8 cellular contexts compared by ENCODE assay signal in the genomic region with DNA sequence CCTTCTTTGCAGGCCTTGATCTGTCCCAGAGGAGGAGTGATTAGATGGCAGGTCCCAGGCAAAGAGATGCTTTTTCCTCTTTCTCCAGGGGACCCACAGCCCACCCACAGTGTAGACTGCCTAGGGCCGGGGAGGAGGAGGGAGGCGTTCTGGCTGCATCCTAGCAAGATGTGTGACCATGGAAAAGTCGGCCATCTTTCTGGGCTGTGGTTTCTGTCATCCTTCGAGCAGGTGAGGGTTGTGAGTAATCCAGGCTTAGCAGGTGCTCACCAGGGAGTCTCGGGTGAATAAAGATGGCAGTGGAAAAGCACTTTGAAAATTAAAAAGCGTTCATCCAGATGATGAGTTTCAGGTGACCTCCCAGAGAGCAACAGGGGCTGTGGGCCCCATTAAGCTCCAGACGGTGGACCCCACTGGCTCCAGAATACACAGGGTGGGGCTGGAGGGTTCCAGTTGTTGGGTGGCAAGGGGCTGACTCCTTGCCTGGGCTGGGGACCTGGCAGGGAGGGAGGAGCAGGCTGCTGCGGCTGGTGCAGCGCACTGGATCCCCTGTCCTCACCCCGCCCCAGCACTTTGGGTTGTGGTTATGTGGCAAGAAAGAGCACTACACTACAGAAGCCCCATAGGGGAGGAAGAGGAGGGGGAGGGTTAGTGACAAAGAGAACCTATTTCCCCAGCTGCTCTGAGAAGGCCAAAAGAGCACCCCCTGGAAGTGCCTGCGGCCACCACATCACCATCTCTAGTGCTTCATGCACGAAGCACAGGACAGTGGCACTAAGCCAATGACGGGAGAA. TPM values are rescaled to one million over a fixed set of nuclear protein-coding genes. Genes with fewer than 3 reads are reported as not detected.
DNase-seq lines count a peak whose midpoint lies in the region; ATAC-seq lines count a peak whose summit lies in the region.

No MANE protein-coding gene starts in this region.

- no peaks in the 10 kb centered on the region for H3K27me3 Mint-ChIP-seq in T-helper 17 cell
- H3K27me3 Mint-ChIP-seq in dendritic cell treated with granulocyte-macrophage colony-stimulating factor and Interleukin-4, amounts not matched to agents 40 ng/mL and 50 ng/mL, for 4 days, result no peaks in the 10 kb centered on the region

- peak overlapping the region; percentile 82 for H3K27ac Mint-ChIP-seq in T-helper 17 cell
- peak overlapping the region; percentile 89 for H3K27ac Mint-ChIP-seq in dendritic cell treated with granulocyte-macrophage colony-stimulating factor and Interleukin-4, amounts not matched to agents 40 ng/mL and 50 ng/mL, for 4 days

- peaks cover 31% of the 10 kb centered on the region for H3K4me1 Mint-ChIP-seq in T-helper 17 cell
- H3K4me1 Mint-ChIP-seq in dendritic cell treated with granulocyte-macrophage colony-stimulating factor and Interleukin-4, amounts not matched to agents 40 ng/mL and 50 ng/mL, for 4 days (ENCODE audit: low read depth), result peaks cover 84% of the 10 kb centered on the region

- ATAC-seq in GM19025 (IDR thresholded peaks at IDR 0.05; ENCODE audit: low read depth, unreplicated experiment), result peak; percentile 36
- peak; percentile 48 for ATAC-seq in HG03139 (IDR thresholded peaks at IDR 0.05; ENCODE audit: unreplicated experiment)
- ATAC-seq in T-helper 17 cell, result peak; percentile 75

- peak overlapping the region; percentile 90 for H3K4me3 Mint-ChIP-seq in T-helper 17 cell
- peak overlapping the region; percentile 26 for H3K4me3 Mint-ChIP-seq in dendritic cell treated with granulocyte-macrophage colony-stimulating factor and Interleukin-4, amounts not matched to agents 40 ng/mL and 50 ng/mL, for 4 days

- no peaks in the 10 kb centered on the region for H3K36me3 Mint-ChIP-seq in T-helper 17 cell (ENCODE audit: low read depth)
- H3K36me3 Mint-ChIP-seq in dendritic cell treated with granulocyte-macrophage colony-stimulating factor and Interleukin-4, amounts not matched to agents 40 ng/mL and 50 ng/mL, for 4 days (ENCODE audit: low read depth), result peaks cover 24% of the 10 kb centered on the region

- intact Hi-C loops in dendritic cell treated with granulocyte-macrophage colony-stimulating factor and Interleukin-4, amounts not matched to agents 40 ng/mL and 50 ng/mL, for 4 days (cut with micrococcal nuclease), result no loop called here

- DNase-seq in T-helper 17 cell, result peak; percentile 29 to 53 (median 33)
- peak; percentile 22 to 78 (median 60) for DNase-seq in stimulated activated naive CD4-positive, alpha-beta T cell (lab: John Stamatoyannopoulos, UW)
- no peak for DNase-seq in inferior parietal cortex (ENCODE audit: extremely low spot score)
- DNase-seq in hepatic stellate cell (ENCODE audit: low spot score), result no peak
- DNase-seq in COR-L47 (lab: John Stamatoyannopoulos, UW), result no peak

- no peaks in the 10 kb centered on the region for H3K9me3 Mint-ChIP-seq in dendritic cell treated with granulocyte-macrophage colony-stimulating factor and Interleukin-4, amounts not matched to agents 40 ng/mL and 50 ng/mL, for 4 days

- no peaks in the 10 kb centered on the region for H3K9me3 ChIP-seq in T-helper 17 cell (ENCODE audit: control insufficient read depth, low read length, poor library complexity, severe bottlenecking)

RNA-seq across cellular contexts. Expression of a gene that starts 23.7 kb away (rescaled TPM):
- 10 to 100 TPM; 28.4 to 34.6 TPM for total RNA-seq in T-helper 17 cell

Comparison
In these comparisons a context has a peak if more than half of its experiments do, and no peak if none do; other contexts are left out.
1. DNase-seq: peak in T-helper 17 cell (3 of 3) and stimulated activated naive CD4-positive, alpha-beta T cell (6 of 6); none in inferior parietal cortex (single experiment), hepatic stellate cell (single experiment) and COR-L47 (single experiment).
2. Peak in every context shown above with its lines, with median percentiles within 50 percentile points of each other: ATAC-seq.